Comparison of ENCODE assay signal across 16 cellular contexts in genomic region chr2:164447660-164448059, GRCh38.
"Had no signal": no experiment of that assay in that cellular context is flagged by ENCODE, and none has a peak within 500 bp of the region (broad histone marks: within the 10 kb centered on the region; RNA-seq: fewer than 3 reads in every experiment).

No MANE protein-coding gene starts in this region.

- H3K4me1 ChIP-seq: esophagus muscularis mucosa, gastrocnemius medialis, heart right ventricle had no signal

- H3K4me3 ChIP-seq: dorsolateral prefrontal cortex, esophagus muscularis mucosa, gastrocnemius medialis, heart right ventricle, ovary, smooth muscle cell had no signal

- H3K36me3 ChIP-seq: esophagus muscularis mucosa, gastrocnemius medialis, heart right ventricle, neutrophil, ovary had no signal

- DNase-seq: cortex of kidney; dorsolateral prefrontal cortex; effector CD8-positive, alpha-beta T cell; gastrocnemius medialis; heart right ventricle; hypothalamus; kidney glomerular epithelial cell; naive thymus-derived CD4-positive, alpha-beta T cell; nephron progenitor cell; ovary; right cardiac atrium; stimulated activated CD4-positive, alpha-beta T cell treated with anti-CD3 and anti-CD28 coated beads, Interleukin-2, amount 100 ng/mL, for 48 hours; stimulated activated naive CD4-positive, alpha-beta T cell treated with Interleukin-2 at 50 U/mL for 16 hours had no signal

- H3K27me3 ChIP-seq: esophagus muscularis mucosa, gastrocnemius medialis, heart right ventricle, neutrophil, ovary had no signal

- H3K4me2 ChIP-seq: smooth muscle cell had no signal

- H3K27ac ChIP-seq: dorsolateral prefrontal cortex, esophagus muscularis mucosa, gastrocnemius medialis, heart right ventricle, neutrophil, ovary had no signal
